9 cellular contexts compared by ENCODE assay signal in genomic region chr7:116353614-116354013, GRCh38.
DNase-seq lines count a peak whose midpoint lies in the region; ATAC-seq and TF ChIP-seq lines count a peak whose summit lies in the region.
"Had no signal": no experiment of that assay in that cellular context is flagged by ENCODE, and none has a peak within 500 bp of the region (broad histone marks: within the 10 kb centered on the region; RNA-seq: fewer than 3 reads in every experiment).

No MANE protein-coding gene starts in this region.

- H3K4me1 Mint-ChIP-seq in osteocyte (ENCODE audit: unreplicated experiment), result peaks cover 52% of the 10 kb centered on the region
- H3K4me1 Mint-ChIP-seq in T-helper 2 cell treated with Interferon-gamma antibody and Interleukin-4, amounts not matched to agents 5 μg/mL and 100 μg/mL, for 36 hours (ENCODE audit: low read depth), result no peaks in the 10 kb centered on the region

- POLR2A ChIA-PET in RWPE1 (lab: Yijun Ruan, JAX; ENCODE audit: low non-redundant PET), result no interaction called here

- H3K36me3 Mint-ChIP-seq in osteocyte (ENCODE audit: unreplicated experiment), result no peaks in the 10 kb centered on the region
- no peaks in the 10 kb centered on the region for H3K36me3 Mint-ChIP-seq in T-helper 2 cell treated with Interferon-gamma antibody and Interleukin-4, amounts not matched to agents 5 μg/mL and 100 μg/mL, for 36 hours (ENCODE audit: low read depth)

- H3K79me2 ChIP-seq in ACC112 (ENCODE audit: control insufficient read depth, insufficient read depth, low read length, unreplicated experiment), result no peaks in the 10 kb centered on the region

- CTCF ChIA-PET in RWPE1 (lab: Yijun Ruan, JAX), result no interaction called here

- H3K4me1 ChIP-seq in ACC112 (ENCODE audit: control insufficient read depth, insufficient read depth, low read length, unreplicated experiment), result peaks cover 49% of the 10 kb centered on the region
- H3K4me1 ChIP-seq: BLaER1 had no signal

- no peaks in the 10 kb centered on the region for H3K36me3 ChIP-seq in ACC112 (ENCODE audit: insufficient read depth, low read length)
- H3K36me3 ChIP-seq: BLaER1 had no signal

- peak overlapping the region; percentile 94 for H3K27ac Mint-ChIP-seq in osteocyte (ENCODE audit: unreplicated experiment)
- H3K27ac Mint-ChIP-seq in T-helper 2 cell treated with Interferon-gamma antibody and Interleukin-4, amounts not matched to agents 5 μg/mL and 100 μg/mL, for 36 hours, result no peak overlapping the region

- H2AFZ ChIP-seq in ACC112 (ENCODE audit: low read length, unreplicated experiment), result peak overlapping the region; percentile 6

- H3K27me3 ChIP-seq in ACC112 (ENCODE audit: insufficient read depth, low read length), result no peaks in the 10 kb centered on the region
- H3K27me3 ChIP-seq: BLaER1 had no signal

- DNase-seq in RWPE1 (ENCODE audit: low spot score) (no peak), fibroblast of gingiva (ENCODE audit: low read depth) (peak; percentile 5), osteocyte (ENCODE audit: extremely low spot score, unreplicated experiment) (no peak), SW480 (ENCODE audit: low spot score) (no peak)
- DNase-seq in activated effector memory CD4-positive, alpha-beta T cell treated with anti-CD3 and anti-CD28 coated beads, Interleukin-2, amount 50 U/mL, for 16 hours, result no peak
- DNase-seq in T-helper 2 cell treated with Interferon-gamma antibody and Interleukin-4, amounts not matched to agents 5 μg/mL and 100 μg/mL, for 36 hours (ENCODE audit: low spot score), result no peak

- no peaks in the 10 kb centered on the region for H3K27me3 Mint-ChIP-seq in osteocyte (ENCODE audit: unreplicated experiment)
- H3K27me3 Mint-ChIP-seq in T-helper 2 cell treated with Interferon-gamma antibody and Interleukin-4, amounts not matched to agents 5 μg/mL and 100 μg/mL, for 36 hours (ENCODE audit: low read depth), result peaks cover 7% of the 10 kb centered on the region

- ATAC-seq in HG03097 (IDR thresholded peaks at IDR 0.05; ENCODE audit: low FRiP score, unreplicated experiment), result no peak

- H3K4me3 Mint-ChIP-seq in osteocyte (ENCODE audit: unreplicated experiment), result no peak overlapping the region
- no peak overlapping the region for H3K4me3 Mint-ChIP-seq in T-helper 2 cell treated with Interferon-gamma antibody and Interleukin-4, amounts not matched to agents 5 μg/mL and 100 μg/mL, for 36 hours

- H3K4me3 ChIP-seq in ACC112 (ENCODE audit: low read depth, low read length), result no peak overlapping the region
- H3K4me3 ChIP-seq: BLaER1 had no signal

- peaks cover 4% of the 10 kb centered on the region for H3K9me3 Mint-ChIP-seq in osteocyte (ENCODE audit: unreplicated experiment)
- H3K9me3 Mint-ChIP-seq in T-helper 2 cell treated with Interferon-gamma antibody and Interleukin-4, amounts not matched to agents 5 μg/mL and 100 μg/mL, for 36 hours, result no peaks in the 10 kb centered on the region

- H3K27ac ChIP-seq in ACC112 (ENCODE audit: low read depth, low read length), result peak overlapping the region; percentile 92
- peak overlapping the region; percentile 85; the same call in 1 of the 2 replicates for H3K27ac ChIP-seq in RWPE1
- H3K27ac ChIP-seq: BLaER1 had no signal

- TF ChIP-seq CTCF in RWPE1 (conservative IDR thresholded peaks at IDR 0.05; ENCODE audit: low read depth), result no peak
- no peak for TF ChIP-seq CTCF in osteocyte (IDR thresholded peaks at IDR 0.05)
